ENCODE assay signal across 1 cellular context in genomic region chr6:3750324-3751018, GRCh38.
TF ChIP-seq lines count a peak whose summit lies in the region.

No MANE protein-coding gene starts in this region.

TF ChIP-seq in HepG2, 621 proteins besides CTCF, POLR2A, EP300 and RAD21 (continued from another document and continues in another):
- no peak for TF ChIP-seq ZBTB44 (CRISPR knock-in tag; IDR thresholded peaks at IDR 0.05)
- TF ChIP-seq ZNF562 (CRISPR knock-in tag; IDR thresholded peaks at IDR 0.05; ENCODE audit: borderline replicate concordance) = 0 out of 2 replicates have a peak, but pooled peaks have one; percentile 59
- TF ChIP-seq POLR2AphosphoS5 (IDR thresholded peaks at IDR 0.05; ENCODE audit: low read depth, low read length) = peak; percentile 60; the same call in 1 of the 2 replicates
- peak; percentile 30; the same call in 1 of the 2 replicates for TF ChIP-seq ZNF329 (CRISPR knock-in tag; IDR thresholded peaks at IDR 0.05; ENCODE audit: low read depth)
- peak; percentile 31; the same call in 1 of the 2 replicates for TF ChIP-seq BCL6 (CRISPR knock-in tag; IDR thresholded peaks at IDR 0.05)
- TF ChIP-seq ZNF710 (CRISPR knock-in tag; IDR thresholded peaks at IDR 0.05; ENCODE audit: borderline replicate concordance) = peak; percentile 62; the same call in 1 of the 2 replicates
- TF ChIP-seq MYPOP (CRISPR knock-in tag; IDR thresholded peaks at IDR 0.05) = peak; percentile 59; the same call in 1 of the 2 replicates
- TF ChIP-seq HMGXB4 (CRISPR knock-in tag; IDR thresholded peaks at IDR 0.05; ENCODE audit: borderline replicate concordance in 1 of 2, low read depth in 1 of 2) = peak; percentile 59 to 67; a peak in 3 of 4 replicates
- TF ChIP-seq ZNF678 (CRISPR knock-in tag; IDR thresholded peaks at IDR 0.05) = peak; percentile 83
- no peak for TF ChIP-seq NCOA5 (CRISPR knock-in tag; IDR thresholded peaks at IDR 0.05)
- no peak for TF ChIP-seq NFIB (CRISPR knock-in tag; IDR thresholded peaks at IDR 0.05; ENCODE audit: borderline replicate concordance)
- TF ChIP-seq HIC2 (CRISPR knock-in tag; IDR thresholded peaks at IDR 0.05; ENCODE audit: low read depth) = no peak
- TF ChIP-seq ZNF362 (CRISPR knock-in tag; IDR thresholded peaks at IDR 0.05; ENCODE audit: borderline replicate concordance) = peak; percentile 59; the same call in 1 of the 2 replicates
- peak; percentile 4; the same call in 1 of the 2 replicates for TF ChIP-seq MXD1 (CRISPR knock-in tag; IDR thresholded peaks at IDR 0.05)
- TF ChIP-seq ZNF510 (CRISPR knock-in tag; IDR thresholded peaks at IDR 0.05; ENCODE audit: low read depth) = peak; percentile 14; the same call in 1 of the 2 replicates
- TF ChIP-seq ZNF761 (CRISPR knock-in tag; conservative IDR thresholded peaks at IDR 0.05) = no peak
- no peak for TF ChIP-seq ATF7 (IDR thresholded peaks at IDR 0.05)
- TF ChIP-seq ATF7 (CRISPR knock-in tag; IDR thresholded peaks at IDR 0.05) = peak; percentile 60; the same call in 1 of the 2 replicates
- TF ChIP-seq THAP8 (CRISPR knock-in tag; IDR thresholded peaks at IDR 0.05; ENCODE audit: borderline replicate concordance) = no peak
- TF ChIP-seq TARDBP (CRISPR knock-in tag; IDR thresholded peaks at IDR 0.05) = peak; percentile 73
- no peak for TF ChIP-seq ZNF891 (CRISPR knock-in tag; IDR thresholded peaks at IDR 0.05)
- peak; percentile 99 for TF ChIP-seq PATZ1 (CRISPR knock-in tag; IDR thresholded peaks at IDR 0.05)
- TF ChIP-seq TRIM22 (IDR thresholded peaks at IDR 0.05) = no peak
- TF ChIP-seq PAX8 (CRISPR knock-in tag; IDR thresholded peaks at IDR 0.05; ENCODE audit: borderline replicate concordance) = 0 out of 2 replicates have a peak, but pooled peaks have one; percentile 17
- peak; percentile 69; the same call in 1 of the 2 replicates for TF ChIP-seq ZSCAN9 (CRISPR knock-in tag; IDR thresholded peaks at IDR 0.05; ENCODE audit: borderline replicate concordance)
- TF ChIP-seq NR2F2 (IDR thresholded peaks at IDR 0.05; ENCODE audit: borderline replicate concordance, low read depth) = peak; percentile 55; the same call in 1 of the 2 replicates
- no peak for TF ChIP-seq ATF1 (CRISPR knock-in tag; IDR thresholded peaks at IDR 0.05)
- TF ChIP-seq SETDB1 (CRISPR knock-in tag; IDR thresholded peaks at IDR 0.05; ENCODE audit: borderline replicate concordance) = no peak
- no peak; the same call in 1 of the 2 replicates for TF ChIP-seq MTF1 (CRISPR knock-in tag; IDR thresholded peaks at IDR 0.05)
- TF ChIP-seq SRSF1 (optimal IDR thresholded peaks at IDR 0.05; ENCODE audit: low read depth, low read length) = peak; percentile 95
- TF ChIP-seq KLF11 (CRISPR knock-in tag; IDR thresholded peaks at IDR 0.05) = no peak
- TF ChIP-seq ZFP36L2 (CRISPR knock-in tag; IDR thresholded peaks at IDR 0.05) = no peak
- peak; percentile 26; the same call in 1 of the 2 replicates for TF ChIP-seq ATF2 (CRISPR knock-in tag; IDR thresholded peaks at IDR 0.05)
- no peak for TF ChIP-seq PHF5A (CRISPR knock-in tag; IDR thresholded peaks at IDR 0.05; ENCODE audit: low read depth, unreplicated experiment)
- TF ChIP-seq PBX3 (CRISPR knock-in tag; IDR thresholded peaks at IDR 0.05; ENCODE audit: borderline replicate concordance) = no peak
- TF ChIP-seq AGO2 (optimal IDR thresholded peaks at IDR 0.05; ENCODE audit: low read depth, low read length) = peak; percentile 10
- peak; percentile 92; the same call in 1 of the 2 replicates for TF ChIP-seq CCDC6 (CRISPR knock-in tag; IDR thresholded peaks at IDR 0.05)
- no peak; the same call in 1 of the 2 replicates for TF ChIP-seq SNAI1 (CRISPR knock-in tag; IDR thresholded peaks at IDR 0.05; ENCODE audit: borderline replicate concordance)
- TF ChIP-seq MAF1 (CRISPR knock-in tag; IDR thresholded peaks at IDR 0.05; ENCODE audit: borderline replicate concordance) = no peak
- TF ChIP-seq HNF4A (CRISPR knock-in tag; IDR thresholded peaks at IDR 0.05) = no peak
- peak; percentile 50; the same call in 1 of the 2 replicates for TF ChIP-seq TBX2 (CRISPR knock-in tag; IDR thresholded peaks at IDR 0.05; ENCODE audit: borderline replicate concordance)
- no peak; the same call in none of the 2 replicates for TF ChIP-seq ZMAT3 (CRISPR knock-in tag; conservative IDR thresholded peaks at IDR 0.05)
- TF ChIP-seq ZFP36L1 (CRISPR knock-in tag; IDR thresholded peaks at IDR 0.05) = 0 out of 2 replicates have a peak, but pooled peaks have one; percentile 38
- TF ChIP-seq SRSF9 (IDR thresholded peaks at IDR 0.05; ENCODE audit: borderline replicate concordance, insufficient read depth, low read depth, low read length, poor library complexity, severe bottlenecking) = no peak
- TF ChIP-seq MXD3 (CRISPR knock-in tag; IDR thresholded peaks at IDR 0.05) = peak; percentile 71; the same call in 1 of the 2 replicates
